In genomic region chr6:110719601-110720000, GRCh38 we compare ENCODE assay signal across 6 cellular contexts.
DNase-seq lines count a peak whose midpoint lies in the region; ATAC-seq and TF ChIP-seq lines count a peak whose summit lies in the region.
"Not testable (repeated sequence)": the region's sequence is repeated elsewhere in the genome, so short reads cannot be mapped to it uniquely, and the experiment has no call there.

No MANE protein-coding gene starts in this region.

- H3K36me3 ChIP-seq in esophagus squamous epithelium, lower lobe of right lung, neutrophil: not testable (repeated sequence)
- H3K36me3 ChIP-seq in spleen = peaks cover 0 to 16% (median 0%) of the 10 kb centered on the region in 6 donors

- H3K4me3 ChIP-seq in esophagus squamous epithelium, lower lobe of right lung, spleen: not testable (repeated sequence)
- peak overlapping the region in 1 of 2 experiments; percentile 32 for H3K4me3 ChIP-seq in neutrophil (ENCODE audit: low read depth in 1 of 2, low read length in 1 of 2)

- TF ChIP-seq CTCF in esophagus squamous epithelium (IDR thresholded peaks at IDR 0.05); lower lobe of right lung (IDR thresholded peaks at IDR 0.05); neutrophil (IDR thresholded peaks at IDR 0.05); spleen (IDR thresholded peaks at IDR 0.05 in 8 of 11, conservative IDR thresholded peaks at IDR 0.05 in 3 of 11): not testable (repeated sequence)

- not testable (repeated sequence) for ATAC-seq in Right ventricle myocardium superior (ENCODE audit: poor library complexity); lower lobe of right lung

- whole genome bisulfite sequencing in esophagus squamous epithelium, 2 donors = 88 to 96% methylated on average over 6 to 7 of the region's 7 CpGs
- 83 to 94% (median 91%) methylated on average over 6 to 7 of the region's 7 CpGs for WGBS in spleen, 5 donors

- TF ChIP-seq POLR2A in esophagus squamous epithelium (IDR thresholded peaks at IDR 0.05); spleen (IDR thresholded peaks at IDR 0.05): not testable (repeated sequence)

- not testable (repeated sequence) for DNase-seq in esophagus squamous epithelium (lab: John Stamatoyannopoulos, UW)
- DNase-seq in Right ventricle myocardium superior = peak; percentile 50
- peak; percentile 82 for DNase-seq in cardiac septum (ENCODE audit: low spot score)
- peak; percentile 56 for DNase-seq in lower lobe of right lung
- peak; percentile 81 for DNase-seq in spleen

- H3K27ac ChIP-seq in esophagus squamous epithelium = peak overlapping the region in 3 of 4 donors; percentile 33 to 68 (median 63)
- H3K27ac ChIP-seq in lower lobe of right lung = not testable (repeated sequence)
- H3K27ac ChIP-seq in neutrophil = peak overlapping the region; percentile 86
- peak overlapping the region in 1 of 8 donors; percentile 57 for H3K27ac ChIP-seq in spleen

- not testable (repeated sequence) for H3K9me3 ChIP-seq in esophagus squamous epithelium, lower lobe of right lung, neutrophil, spleen

- intact Hi-C loops in esophagus squamous epithelium (cut with DNase I); Right ventricle myocardium superior (cut with DNase I); cardiac septum (cut with DNase I); lower lobe of right lung (cut with DNase I); spleen (cut with DNase I; ENCODE audit: low total_unique reads): not testable (repeated sequence)

- H3K4me1 ChIP-seq in esophagus squamous epithelium (peaks cover 0 to 22% (median 0%) of the 10 kb centered on the region in 3 donors), neutrophil (ENCODE audit: control insufficient read depth in 1 of 2, insufficient read depth in 1 of 2, low read depth in 1 of 2, low read length in 1 of 2) (peaks cover 15 to 18% of the 10 kb centered on the region in 2 experiments)
- not testable (repeated sequence) for H3K4me1 ChIP-seq in lower lobe of right lung, spleen

- not testable (repeated sequence) for H3K27me3 ChIP-seq in esophagus squamous epithelium; lower lobe of right lung (ENCODE audit: low read depth); neutrophil; spleen (replicated peaks in 1 of 7)
